In the genomic region with DNA sequence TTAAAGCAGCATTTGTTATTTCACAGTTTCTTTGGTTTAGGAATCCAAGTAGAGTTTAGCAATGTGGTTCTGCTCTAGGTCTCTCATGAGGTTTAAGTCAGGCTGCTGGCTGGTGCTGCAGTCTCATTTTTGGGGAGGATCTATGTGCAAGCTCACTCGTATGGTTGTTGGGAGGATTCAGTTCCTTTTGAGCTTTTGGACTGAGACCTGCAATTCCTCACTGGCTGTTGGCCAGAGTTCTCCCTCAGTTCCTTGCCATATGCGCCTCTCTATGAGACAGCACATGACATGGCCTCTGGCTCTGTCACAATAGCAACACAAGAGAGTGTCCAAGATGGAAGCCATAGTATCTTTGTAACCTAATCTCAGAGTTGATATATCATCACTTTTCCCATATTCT, we compare ENCODE assay signal across 22 cellular contexts.
DNase-seq lines count a peak whose midpoint lies in the region; ATAC-seq and TF ChIP-seq lines count a peak whose summit lies in the region.
"Had no signal": no experiment of that assay in that cellular context is flagged by ENCODE, and none has a peak within 500 bp of the region (broad histone marks: within the 10 kb centered on the region; RNA-seq: fewer than 3 reads in every experiment).

No MANE protein-coding gene starts in this region.

- no TSS peak for BruUV-seq in OCI-LY7 (replicated peaks; lab: Mats Ljungman, UMichigan)

- H3K9me3 Mint-ChIP-seq in activated naive CD8-positive, alpha-beta T cell (ENCODE audit: low read depth): no peaks in the 10 kb centered on the region
- no peaks in the 10 kb centered on the region for H3K9me3 Mint-ChIP-seq in activated naive CD8-positive, alpha-beta T cell treated with anti-CD3 and anti-CD28 coated beads, Interleukin-2, amount 50 U/mL, for 24 hours
- H3K9me3 Mint-ChIP-seq in chondrocyte (ENCODE audit: low read depth): no peaks in the 10 kb centered on the region
- H3K9me3 Mint-ChIP-seq in activated T-helper 2 cell treated with anti-CD3 and anti-CD28 coated beads, Interferon-gamma antibody, Interleukin-2, Interleukin-4, amounts not matched to agents 10 μg/mL and 5 μg/mL and 100 μg/mL, durations not matched to agents 14 hours and 24 hours and 36 hours: no peaks in the 10 kb centered on the region
- H3K9me3 Mint-ChIP-seq in stimulated activated effector memory CD8-positive, alpha-beta T cell treated with anti-CD3 and anti-CD28 coated beads, Interleukin-12 subunit alpha, Interleukin-12 subunit beta, amount 100 ng/mL, for 72 hours: no peaks in the 10 kb centered on the region

- H3K9me2 ChIP-seq in OCI-LY7 (ENCODE audit: insufficient read depth, low read length): no peaks in the 10 kb centered on the region

- intact Hi-C loops in left lung (cut with DNase I): no loop called here
- intact Hi-C loops in activated T-helper 2 cell treated with anti-CD3 and anti-CD28 coated beads, Interferon-gamma antibody, Interleukin-2, Interleukin-4, amounts not matched to agents 10 μg/mL and 5 μg/mL and 100 μg/mL, durations not matched to agents 14 hours and 24 hours and 36 hours (cut with micrococcal nuclease): no loop called here
- intact Hi-C loops in OCI-LY7 (cut with micrococcal nuclease; ENCODE audit: unreplicated experiment): no loop called here

- no peaks in the 10 kb centered on the region for H3K27me3 ChIP-seq in left lung
- H3K27me3 ChIP-seq: spleen, stomach had no signal

- no peak for ATAC-seq in activated naive CD8-positive, alpha-beta T cell treated with anti-CD3 and anti-CD28 coated beads, Interleukin-2, amount 50 U/mL, for 24 hours
- peak; percentile 34 for ATAC-seq in left lung
- no peak for ATAC-seq in stimulated activated effector memory CD8-positive, alpha-beta T cell treated with anti-CD3 and anti-CD28 coated beads, Interleukin-12 subunit alpha, Interleukin-12 subunit beta, amount 100 ng/mL, for 72 hours
- no peak for ATAC-seq in HG02973 (IDR thresholded peaks at IDR 0.05; ENCODE audit: unreplicated experiment)
- ATAC-seq: A549; activated CD8-positive, alpha-beta memory T cell treated with anti-CD3 and anti-CD28 coated beads, Interleukin-2, amount 10 ng/mL, durations not matched to agents 7 days and 5 days; mucosa of descending colon; psoas muscle had no signal

- H3K4me1 ChIP-seq in left lung: no peaks in the 10 kb centered on the region
- H3K4me1 ChIP-seq in OCI-LY7 (ENCODE audit: insufficient read depth, low read length, poor library complexity, severe bottlenecking): no peaks in the 10 kb centered on the region
- H3K4me1 ChIP-seq: A549, stomach had no signal

- POLR2A ChIA-PET in OCI-LY7 (lab: Charles Lee): interaction anchor here (0.9 to 1.0 kb wide), 2 partner anchors 13 to 48 kb away, joined by 3 read pairs; no protein-coding TSS in a partner anchor

- H3K9me3 ChIP-seq in left lung: no peaks in the 10 kb centered on the region
- no peaks in the 10 kb centered on the region for H3K9me3 ChIP-seq in OCI-LY7 (ENCODE audit: low read length)
- H3K9me3 ChIP-seq: A549, mucosa of descending colon, psoas muscle, spleen, stomach had no signal

- DNase-seq in activated naive CD8-positive, alpha-beta T cell treated with anti-CD3 and anti-CD28 coated beads, Interleukin-2, amount 50 U/mL, for 24 hours: no peak
- DNase-seq in chondrocyte (ENCODE audit: low spot score) (no peak), left lung (peak in 1 of 2 donors; percentile 33), OCI-LY7 (ENCODE audit: low spot score) (no peak)
- no peak for DNase-seq in activated T-helper 2 cell treated with anti-CD3 and anti-CD28 coated beads, Interferon-gamma antibody, Interleukin-2, Interleukin-4, amounts not matched to agents 10 μg/mL and 5 μg/mL and 100 μg/mL, durations not matched to agents 14 hours and 24 hours and 36 hours (ENCODE audit: low spot score)
- no peak for DNase-seq in stimulated activated effector memory CD8-positive, alpha-beta T cell treated with anti-CD3 and anti-CD28 coated beads, Interleukin-12 subunit alpha, Interleukin-12 subunit beta, amount 100 ng/mL, for 72 hours (ENCODE audit: low spot score in 2 of 2)
- DNase-seq: activated CD8-positive, alpha-beta memory T cell treated with anti-CD3 and anti-CD28 coated beads, Interleukin-2, amount 10 ng/mL, durations not matched to agents 7 days and 5 days; effector CD4-positive, alpha-beta T cell; GDM1; glutamatergic neuron; NCI-H1417 treated with DMSO at 0.1 percent for 48 hours; NCI-H2171; NCI-H526 treated with DMSO at 0.1 percent for 48 hours; spleen; stimulated activated CD4-positive, alpha-beta T cell treated with anti-CD3 and anti-CD28 coated beads, Interleukin-4, amount 100 ng/mL, for 24 hours; stomach; SW 1271 had no signal

- H3K79me2 ChIP-seq in OCI-LY7 (ENCODE audit: insufficient read depth, low read depth, low read length): no peaks in the 10 kb centered on the region

- no peak overlapping the region for H2AFZ ChIP-seq in OCI-LY7 (ENCODE audit: low read length)

- H3K4me1 Mint-ChIP-seq in activated naive CD8-positive, alpha-beta T cell (ENCODE audit: low read depth): peaks cover 73% of the 10 kb centered on the region
- peaks cover 36% of the 10 kb centered on the region for H3K4me1 Mint-ChIP-seq in activated naive CD8-positive, alpha-beta T cell treated with anti-CD3 and anti-CD28 coated beads, Interleukin-2, amount 50 U/mL, for 24 hours
- H3K4me1 Mint-ChIP-seq in chondrocyte (ENCODE audit: low read depth): peaks cover 58% of the 10 kb centered on the region
- peaks cover 25% of the 10 kb centered on the region for H3K4me1 Mint-ChIP-seq in activated T-helper 2 cell treated with anti-CD3 and anti-CD28 coated beads, Interferon-gamma antibody, Interleukin-2, Interleukin-4, amounts not matched to agents 10 μg/mL and 5 μg/mL and 100 μg/mL, durations not matched to agents 14 hours and 24 hours and 36 hours (ENCODE audit: low read depth)
- peaks cover 17% of the 10 kb centered on the region for H3K4me1 Mint-ChIP-seq in stimulated activated effector memory CD8-positive, alpha-beta T cell treated with anti-CD3 and anti-CD28 coated beads, Interleukin-12 subunit alpha, Interleukin-12 subunit beta, amount 100 ng/mL, for 72 hours

- no peak overlapping the region for H3K4me2 ChIP-seq in OCI-LY7 (ENCODE audit: low read length)
- H3K4me2 ChIP-seq: A549 had no signal

- CTCF ChIA-PET in OCI-LY7 (lab: Charles Lee; ENCODE audit: unreplicated experiment): no interaction called here

- no peak for TF ChIP-seq CTCF in chondrocyte (IDR thresholded peaks at IDR 0.05)
- TF ChIP-seq CTCF in left lung (IDR thresholded peaks at IDR 0.05): no peak
- no peak for TF ChIP-seq CTCF in OCI-LY7 (conservative IDR thresholded peaks at IDR 0.05; ENCODE audit: low read length)

- H3K27ac ChIP-seq in left lung (no peak overlapping the region), OCI-LY7 (ENCODE audit: low read depth, low read length, poor library complexity, severe bottlenecking) (no peak overlapping the region)
- H3K27ac ChIP-seq: A549, psoas muscle, spleen, stomach had no signal

- H3K4me3 ChIP-seq in left lung (no peak overlapping the region), OCI-LY7 (ENCODE audit: low read depth, low read length, poor library complexity, severe bottlenecking) (no peak overlapping the region)
- H3K4me3 ChIP-seq: A549, mucosa of descending colon, psoas muscle, spleen, stomach had no signal

- peaks cover 23% of the 10 kb centered on the region for H3K36me3 Mint-ChIP-seq in activated naive CD8-positive, alpha-beta T cell
- peaks cover 14% of the 10 kb centered on the region for H3K36me3 Mint-ChIP-seq in activated naive CD8-positive, alpha-beta T cell treated with anti-CD3 and anti-CD28 coated beads, Interleukin-2, amount 50 U/mL, for 24 hours (ENCODE audit: low read depth)
- H3K36me3 Mint-ChIP-seq in chondrocyte (ENCODE audit: low read depth): peaks cover 7% of the 10 kb centered on the region
- H3K36me3 Mint-ChIP-seq in activated T-helper 2 cell treated with anti-CD3 and anti-CD28 coated beads, Interferon-gamma antibody, Interleukin-2, Interleukin-4, amounts not matched to agents 10 μg/mL and 5 μg/mL and 100 μg/mL, durations not matched to agents 14 hours and 24 hours and 36 hours (ENCODE audit: low read depth): peaks cover 26% of the 10 kb centered on the region
- peaks cover 7% of the 10 kb centered on the region for H3K36me3 Mint-ChIP-seq in stimulated activated effector memory CD8-positive, alpha-beta T cell treated with anti-CD3 and anti-CD28 coated beads, Interleukin-12 subunit alpha, Interleukin-12 subunit beta, amount 100 ng/mL, for 72 hours

- H3K27me3 Mint-ChIP-seq in activated naive CD8-positive, alpha-beta T cell: no peaks in the 10 kb centered on the region
- H3K27me3 Mint-ChIP-seq in activated naive CD8-positive, alpha-beta T cell treated with anti-CD3 and anti-CD28 coated beads, Interleukin-2, amount 50 U/mL, for 24 hours: no peaks in the 10 kb centered on the region
- no peaks in the 10 kb centered on the region for H3K27me3 Mint-ChIP-seq in chondrocyte (ENCODE audit: low read depth)
- no peaks in the 10 kb centered on the region for H3K27me3 Mint-ChIP-seq in activated T-helper 2 cell treated with anti-CD3 and anti-CD28 coated beads, Interferon-gamma antibody, Interleukin-2, Interleukin-4, amounts not matched to agents 10 μg/mL and 5 μg/mL and 100 μg/mL, durations not matched to agents 14 hours and 24 hours and 36 hours (ENCODE audit: low read depth)
- H3K27me3 Mint-ChIP-seq: activated CD8-positive, alpha-beta memory T cell treated with anti-CD3 and anti-CD28 coated beads, Interleukin-2, amount 10 ng/mL, durations not matched to agents 7 days and 5 days had no signal

- H4K20me1 ChIP-seq in OCI-LY7 (ENCODE audit: insufficient read depth, low read length): no peaks in the 10 kb centered on the region

- peak overlapping the region; percentile 90 for H3K27ac Mint-ChIP-seq in activated naive CD8-positive, alpha-beta T cell
- no peak overlapping the region for H3K27ac Mint-ChIP-seq in activated naive CD8-positive, alpha-beta T cell treated with anti-CD3 and anti-CD28 coated beads, Interleukin-2, amount 50 U/mL, for 24 hours
- H3K27ac Mint-ChIP-seq in chondrocyte (ENCODE audit: unreplicated experiment): peak overlapping the region; percentile 36
- H3K27ac Mint-ChIP-seq in activated T-helper 2 cell treated with anti-CD3 and anti-CD28 coated beads, Interferon-gamma antibody, Interleukin-2, Interleukin-4, amounts not matched to agents 10 μg/mL and 5 μg/mL and 100 μg/mL, durations not matched to agents 14 hours and 24 hours and 36 hours: no peak overlapping the region
- no peak overlapping the region for H3K27ac Mint-ChIP-seq in stimulated activated effector memory CD8-positive, alpha-beta T cell treated with anti-CD3 and anti-CD28 coated beads, Interleukin-12 subunit alpha, Interleukin-12 subunit beta, amount 100 ng/mL, for 72 hours
- H3K27ac Mint-ChIP-seq: activated CD8-positive, alpha-beta memory T cell treated with anti-CD3 and anti-CD28 coated beads, Interleukin-2, amount 10 ng/mL, durations not matched to agents 7 days and 5 days had no signal

- H3K36me3 ChIP-seq in left lung (peaks cover 0 to 6% of the 10 kb centered on the region in 2 donors), OCI-LY7 (ENCODE audit: insufficient read depth, low read length) (no peaks in the 10 kb centered on the region)

- H3K4me3 Mint-ChIP-seq in activated naive CD8-positive, alpha-beta T cell: peak overlapping the region; percentile 57
- no peak overlapping the region for H3K4me3 Mint-ChIP-seq in activated naive CD8-positive, alpha-beta T cell treated with anti-CD3 and anti-CD28 coated beads, Interleukin-2, amount 50 U/mL, for 24 hours
- H3K4me3 Mint-ChIP-seq in chondrocyte (ENCODE audit: unreplicated experiment): no peak overlapping the region
- H3K4me3 Mint-ChIP-seq in activated T-helper 2 cell treated with anti-CD3 and anti-CD28 coated beads, Interferon-gamma antibody, Interleukin-2, Interleukin-4, amounts not matched to agents 10 μg/mL and 5 μg/mL and 100 μg/mL, durations not matched to agents 14 hours and 24 hours and 36 hours (ENCODE audit: low read depth): no peak overlapping the region
- H3K4me3 Mint-ChIP-seq in stimulated activated effector memory CD8-positive, alpha-beta T cell treated with anti-CD3 and anti-CD28 coated beads, Interleukin-12 subunit alpha, Interleukin-12 subunit beta, amount 100 ng/mL, for 72 hours: no peak overlapping the region
- H3K4me3 Mint-ChIP-seq: activated CD8-positive, alpha-beta memory T cell treated with anti-CD3 and anti-CD28 coated beads, Interleukin-2, amount 10 ng/mL, durations not matched to agents 7 days and 5 days had no signal

Comparison
In these comparisons a context has a peak if more than half of its experiments do, and no peak if none do; other contexts are left out.
1. H3K27ac Mint-ChIP-seq: peak in activated naive CD8-positive, alpha-beta T cell (single experiment) and chondrocyte (single experiment); none in activated naive CD8-positive, alpha-beta T cell treated with anti-CD3 and anti-CD28 coated beads, Interleukin-2, amount 50 U/mL, for 24 hours (single experiment), activated T-helper 2 cell treated with anti-CD3 and anti-CD28 coated beads, Interferon-gamma antibody, Interleukin-2, Interleukin-4, amounts not matched to agents 10 μg/mL and 5 μg/mL and 100 μg/mL, durations not matched to agents 14 hours and 24 hours and 36 hours (single experiment) and stimulated activated effector memory CD8-positive, alpha-beta T cell treated with anti-CD3 and anti-CD28 coated beads, Interleukin-12 subunit alpha, Interleukin-12 subunit beta, amount 100 ng/mL, for 72 hours (single experiment).